Comparison of ENCODE assay signal across 8 cellular contexts in the genomic region with DNA sequence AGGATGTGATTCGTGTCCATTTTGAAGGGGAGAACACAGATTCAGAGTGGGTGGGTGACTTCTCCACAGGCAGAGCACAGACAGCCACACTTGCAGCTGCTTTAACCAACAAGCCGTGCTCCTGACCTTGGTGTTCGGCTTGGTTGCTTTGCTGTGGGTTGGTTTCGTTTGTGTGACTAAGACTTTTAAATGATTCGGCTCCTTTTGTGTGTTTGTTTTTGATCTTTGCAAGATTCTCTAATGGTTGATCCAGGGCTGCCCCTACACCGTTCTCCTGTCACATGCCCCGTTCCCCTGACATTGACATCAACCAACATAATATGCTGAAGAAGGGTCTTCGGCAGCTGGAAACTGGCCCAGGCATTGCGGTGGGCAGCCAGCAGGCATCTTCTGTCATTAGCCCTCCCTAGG.
DNase-seq lines count a peak whose midpoint lies in the region; ATAC-seq and TF ChIP-seq lines count a peak whose summit lies in the region.

No MANE protein-coding gene starts in this region.

- peaks cover 26% of the 10 kb centered on the region for H3K4me1 ChIP-seq in lower lobe of right lung

- H3K27ac Mint-ChIP-seq in activated CD4-positive, alpha-beta T cell treated with anti-CD3 and anti-CD28 coated beads, Interleukin-2, amount 10 ng/mL, durations not matched to agents 24 days and 14 days, result no peak overlapping the region
- no peak overlapping the region for H3K27ac Mint-ChIP-seq in activated naive CD8-positive, alpha-beta T cell treated with anti-CD3 and anti-CD28 coated beads, Interleukin-2, amount 50 U/mL, for 24 hours

- TF ChIP-seq CTCF in lower lobe of right lung (IDR thresholded peaks at IDR 0.05), result no peak

- no peaks in the 10 kb centered on the region for H3K36me3 ChIP-seq in lower lobe of right lung

- peaks cover 18% of the 10 kb centered on the region for H3K27me3 Mint-ChIP-seq in activated CD4-positive, alpha-beta T cell treated with anti-CD3 and anti-CD28 coated beads, Interleukin-2, amount 10 ng/mL, durations not matched to agents 24 days and 14 days
- peaks cover 14% of the 10 kb centered on the region for H3K27me3 Mint-ChIP-seq in activated naive CD8-positive, alpha-beta T cell treated with anti-CD3 and anti-CD28 coated beads, Interleukin-2, amount 50 U/mL, for 24 hours

- no peaks in the 10 kb centered on the region for H3K36me3 Mint-ChIP-seq in activated CD4-positive, alpha-beta T cell treated with anti-CD3 and anti-CD28 coated beads, Interleukin-2, amount 10 ng/mL, durations not matched to agents 24 days and 14 days (ENCODE audit: low read depth)
- H3K36me3 Mint-ChIP-seq in activated naive CD8-positive, alpha-beta T cell treated with anti-CD3 and anti-CD28 coated beads, Interleukin-2, amount 50 U/mL, for 24 hours (ENCODE audit: low read depth), result no peaks in the 10 kb centered on the region

- H3K4me3 ChIP-seq in lower lobe of right lung, result no peak overlapping the region

- peaks cover 9% of the 10 kb centered on the region for H3K4me1 Mint-ChIP-seq in activated CD4-positive, alpha-beta T cell treated with anti-CD3 and anti-CD28 coated beads, Interleukin-2, amount 10 ng/mL, durations not matched to agents 24 days and 14 days
- peaks cover 7% of the 10 kb centered on the region for H3K4me1 Mint-ChIP-seq in activated naive CD8-positive, alpha-beta T cell treated with anti-CD3 and anti-CD28 coated beads, Interleukin-2, amount 50 U/mL, for 24 hours

- ATAC-seq in HG02981 (IDR thresholded peaks at IDR 0.05; ENCODE audit: unreplicated experiment) (peak; percentile 51), lower lobe of right lung (no peak)
- peak; percentile 58 for ATAC-seq in activated naive CD8-positive, alpha-beta T cell treated with anti-CD3 and anti-CD28 coated beads, Interleukin-2, amount 50 U/mL, for 24 hours

- peak; percentile 62 for DNase-seq in activated CD4-positive, alpha-beta T cell treated with anti-CD3 and anti-CD28 coated beads, Interleukin-2, amount 10 ng/mL, durations not matched to agents 24 days and 14 days
- no peak for DNase-seq in activated CD4-positive, alpha-beta T cell treated with anti-CD3 and anti-CD28 coated beads for 1 hour
- DNase-seq in activated naive CD8-positive, alpha-beta T cell treated with anti-CD3 and anti-CD28 coated beads, Interleukin-2, amount 50 U/mL, for 24 hours, result no peak
- DNase-seq in stimulated activated CD8-positive, alpha-beta memory T cell treated with anti-CD3 and anti-CD28 coated beads, Interleukin-2, amount 100 ng/mL, for 48 hours (ENCODE audit: low read depth in 2 of 2), result peak; percentile 2 to 24
- no peak for DNase-seq in central memory CD4-positive, alpha-beta T cell
- DNase-seq in NCI-H446 treated with DMSO at 0.1 percent for 48 hours (lab: John Stamatoyannopoulos, UW) (no peak), lower lobe of right lung (no peak)

- no peaks in the 10 kb centered on the region for H3K27me3 ChIP-seq in lower lobe of right lung (ENCODE audit: low read depth)

- H3K27ac ChIP-seq in lower lobe of right lung, result no peak overlapping the region

- H3K4me3 Mint-ChIP-seq in activated CD4-positive, alpha-beta T cell treated with anti-CD3 and anti-CD28 coated beads, Interleukin-2, amount 10 ng/mL, durations not matched to agents 24 days and 14 days, result no peak overlapping the region
- no peak overlapping the region for H3K4me3 Mint-ChIP-seq in activated naive CD8-positive, alpha-beta T cell treated with anti-CD3 and anti-CD28 coated beads, Interleukin-2, amount 50 U/mL, for 24 hours

- no peaks in the 10 kb centered on the region for H3K9me3 ChIP-seq in lower lobe of right lung

- intact Hi-C loops in activated CD4-positive, alpha-beta T cell treated with anti-CD3 and anti-CD28 coated beads, Interleukin-2, amount 10 ng/mL, durations not matched to agents 24 days and 14 days (cut with micrococcal nuclease), result no loop called here
- intact Hi-C loops in lower lobe of right lung (cut with DNase I), result no loop called here

- H3K9me3 Mint-ChIP-seq in activated CD4-positive, alpha-beta T cell treated with anti-CD3 and anti-CD28 coated beads, Interleukin-2, amount 10 ng/mL, durations not matched to agents 24 days and 14 days, result no peaks in the 10 kb centered on the region
- no peaks in the 10 kb centered on the region for H3K9me3 Mint-ChIP-seq in activated naive CD8-positive, alpha-beta T cell treated with anti-CD3 and anti-CD28 coated beads, Interleukin-2, amount 50 U/mL, for 24 hours

Comparison
In these comparisons a context has a peak if more than half of its experiments do, and no peak if none do; other contexts are left out.
1. DNase-seq: peak in activated CD4-positive, alpha-beta T cell treated with anti-CD3 and anti-CD28 coated beads, Interleukin-2, amount 10 ng/mL, durations not matched to agents 24 days and 14 days (single experiment) and stimulated activated CD8-positive, alpha-beta memory T cell treated with anti-CD3 and anti-CD28 coated beads, Interleukin-2, amount 100 ng/mL, for 48 hours (2 of 2); none in activated CD4-positive, alpha-beta T cell treated with anti-CD3 and anti-CD28 coated beads for 1 hour (single experiment), activated naive CD8-positive, alpha-beta T cell treated with anti-CD3 and anti-CD28 coated beads, Interleukin-2, amount 50 U/mL, for 24 hours (single experiment), central memory CD4-positive, alpha-beta T cell (single experiment), NCI-H446 treated with DMSO at 0.1 percent for 48 hours (single experiment) and lower lobe of right lung (single experiment).
2. ATAC-seq: peak in HG02981 (single experiment) and activated naive CD8-positive, alpha-beta T cell treated with anti-CD3 and anti-CD28 coated beads, Interleukin-2, amount 50 U/mL, for 24 hours (single experiment); none in lower lobe of right lung (0 of 2).